ENCODE assay signal across 1 cellular context in genomic region chr22:47452184-47452583, GRCh38.
TF ChIP-seq lines count a peak whose summit lies in the region.

No MANE protein-coding gene starts in this region.

TF ChIP-seq in WTC11, 78 proteins besides CTCF, POLR2A, EP300 and RAD21 (continued from another document):
- no peak for TF ChIP-seq STAT6 (CRISPR knock-in tag; conservative IDR thresholded peaks at IDR 0.05; ENCODE audit: low read depth)
- no peak for TF ChIP-seq TEAD4 (CRISPR knock-in tag; IDR thresholded peaks at IDR 0.05)
- TF ChIP-seq E2F5 (CRISPR knock-in tag; IDR thresholded peaks at IDR 0.05), result no peak
- TF ChIP-seq EMX1 (CRISPR knock-in tag; IDR thresholded peaks at IDR 0.05), result no peak
- no peak for TF ChIP-seq ZNF263 (CRISPR knock-in tag; IDR thresholded peaks at IDR 0.05; ENCODE audit: low read depth)
- no peak for TF ChIP-seq JUN (CRISPR knock-in tag; IDR thresholded peaks at IDR 0.05)
